Comparison of ENCODE assay signal across 8 cellular contexts in the genomic region with DNA sequence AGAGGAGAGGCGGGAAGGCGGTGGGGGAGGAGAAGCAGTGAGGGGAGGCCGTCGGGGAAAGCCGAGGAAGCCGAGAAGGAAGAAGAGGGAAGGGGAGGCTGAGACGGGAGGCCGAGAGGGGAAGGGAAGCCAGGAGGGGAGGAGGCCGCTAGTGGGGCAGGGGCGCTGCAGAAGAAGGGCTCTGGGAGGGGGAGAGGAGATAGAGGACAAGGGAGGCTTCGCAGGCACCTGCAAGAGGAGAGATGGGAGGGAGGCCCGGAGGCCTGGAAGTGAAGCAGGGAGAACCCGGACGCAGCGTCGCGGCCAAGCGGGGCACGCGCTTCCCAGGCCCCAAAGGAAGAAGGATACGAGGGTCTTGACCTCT. TPM values are rescaled to one million over a fixed set of nuclear protein-coding genes. Genes with fewer than 3 reads are reported as not detected.
DNase-seq lines count a peak whose midpoint lies in the region; ATAC-seq and TF ChIP-seq lines count a peak whose summit lies in the region.

No MANE protein-coding gene starts in this region.

- intact Hi-C loops in psoas muscle (cut with DNase I), result loop anchor here in 1 of 2 donors (1.0 kb wide), 1 partner anchor 26 kb away; no protein-coding TSS in a partner anchor

- no peaks in the 10 kb centered on the region for H3K27me3 ChIP-seq in GM06990 (replicated peaks; ENCODE audit: control insufficient read depth, insufficient read depth, low read length)
- no peaks in the 10 kb centered on the region for H3K27me3 ChIP-seq in WERI-Rb-1 (ENCODE audit: insufficient read depth, low read depth, severe bottlenecking)
- peaks cover 4% of the 10 kb centered on the region for H3K27me3 ChIP-seq in foreskin keratinocyte
- H3K27me3 ChIP-seq in psoas muscle (ENCODE audit: insufficient read depth in 3 of 3, low read length in 2 of 3), result no peaks in the 10 kb centered on the region

- DNase-seq in GM06990 (ENCODE audit: extremely low read depth, insufficient read length) (no peak), WERI-Rb-1 (no peak), foreskin keratinocyte (peak in 1 of 2 donors; percentile 17), psoas muscle (no peak), KG1 (lab: John Stamatoyannopoulos, UW) (no peak)
- no peak for DNase-seq in stimulated activated CD4-positive, alpha-beta T cell treated with anti-CD3 and anti-CD28 coated beads, Interleukin-15, amount 100 ng/mL, for 24 hours

- no peaks in the 10 kb centered on the region for H3K4me1 ChIP-seq in foreskin keratinocyte
- H3K4me1 ChIP-seq in psoas muscle, result peaks cover 17% of the 10 kb centered on the region

- no peaks in the 10 kb centered on the region for H3K9me3 ChIP-seq in WERI-Rb-1 (ENCODE audit: severe bottlenecking)
- H3K9me3 ChIP-seq in psoas muscle, result no peaks in the 10 kb centered on the region

- peak; percentile 8 for ATAC-seq in HG02571 (IDR thresholded peaks at IDR 0.05; ENCODE audit: unreplicated experiment)
- no peak for ATAC-seq in foreskin keratinocyte
- ATAC-seq in psoas muscle, result no peak
- ATAC-seq in GM21737 (IDR thresholded peaks at IDR 0.05; ENCODE audit: unreplicated experiment), result no peak

- peak overlapping the region; percentile 93 for H3K27ac ChIP-seq in WERI-Rb-1
- peak overlapping the region; percentile 75 for H3K27ac ChIP-seq in foreskin keratinocyte
- H3K27ac ChIP-seq in psoas muscle, result peak overlapping the region; percentile 86

- TF ChIP-seq CTCF in GM06990 (IDR thresholded peaks at IDR 0.05; ENCODE audit: insufficient read depth, low read length, poor library complexity, severe bottlenecking) (no peak), WERI-Rb-1 (IDR thresholded peaks at IDR 0.05; ENCODE audit: low read depth, low read length) (no peak), foreskin keratinocyte (conservative IDR thresholded peaks at IDR 0.05) (no peak), psoas muscle (IDR thresholded peaks at IDR 0.05) (no peak)

- H3K4me3 ChIP-seq in GM06990 (replicated peaks; ENCODE audit: low read depth, low read length), result peak overlapping the region; percentile 81
- H3K4me3 ChIP-seq in WERI-Rb-1 (ENCODE audit: low read depth, low read length), result peak overlapping the region; percentile 71
- H3K4me3 ChIP-seq in psoas muscle, result peak overlapping the region; percentile 79

- WGBS in psoas muscle, 3 donors, result 2% methylated on average over 17 to 21 of the region's 21 CpGs

- H3K36me3 ChIP-seq in GM06990 (ENCODE audit: control insufficient read depth, insufficient read depth, low read length) (no peaks in the 10 kb centered on the region), WERI-Rb-1 (peaks cover 3% of the 10 kb centered on the region), psoas muscle (ENCODE audit: insufficient read depth in 1 of 2, low read depth in 1 of 2) (peaks cover 0 to 7% of the 10 kb centered on the region in 2 donors)

RNA-seq across cellular contexts. Expression of gene C17orf58, which starts 2.3 kb away (rescaled TPM):
- total RNA-seq in foreskin keratinocyte (5.8 and 6.2 TPM in 2 replicates), psoas muscle (1 to 10 TPM; 3.1 to 5.5 (median 4.8) TPM)
- polyA plus RNA-seq in foreskin keratinocyte (4.5 and 4.9 TPM in 2 replicates), psoas muscle (10 to 100 TPM in 1 of 3 donors, 1 to 10 TPM in 2; 5.3 to 15.0 (median 6.6) TPM)

RNA-seq across cellular contexts. Expression of gene KPNA2, which starts 41.6 kb away (rescaled TPM):
- total RNA-seq in foreskin keratinocyte (268 and 347 TPM in 2 replicates), psoas muscle (10 to 100 TPM; 11.4 to 25.2 (median 18.5) TPM)
- polyA plus RNA-seq in foreskin keratinocyte (214 and 297 TPM in 2 replicates), psoas muscle (10 to 100 TPM; 16.1 to 38.4 (median 29.7) TPM)

Comparison
In these comparisons a context has a peak if more than half of its experiments do, and no peak if none do; other contexts are left out.
1. RNA of gene KPNA2, which starts 41.6 kb away (total RNA-seq): 268 to 347 TPM in foreskin keratinocyte; 11.4 to 25.2 TPM in psoas muscle; every median in the first group is over 10 times any median in the second.
2. Peak in every context shown above with its lines, with median percentiles within 50 percentile points of each other: H3K4me3 ChIP-seq and H3K27ac ChIP-seq.